In the genomic region with DNA sequence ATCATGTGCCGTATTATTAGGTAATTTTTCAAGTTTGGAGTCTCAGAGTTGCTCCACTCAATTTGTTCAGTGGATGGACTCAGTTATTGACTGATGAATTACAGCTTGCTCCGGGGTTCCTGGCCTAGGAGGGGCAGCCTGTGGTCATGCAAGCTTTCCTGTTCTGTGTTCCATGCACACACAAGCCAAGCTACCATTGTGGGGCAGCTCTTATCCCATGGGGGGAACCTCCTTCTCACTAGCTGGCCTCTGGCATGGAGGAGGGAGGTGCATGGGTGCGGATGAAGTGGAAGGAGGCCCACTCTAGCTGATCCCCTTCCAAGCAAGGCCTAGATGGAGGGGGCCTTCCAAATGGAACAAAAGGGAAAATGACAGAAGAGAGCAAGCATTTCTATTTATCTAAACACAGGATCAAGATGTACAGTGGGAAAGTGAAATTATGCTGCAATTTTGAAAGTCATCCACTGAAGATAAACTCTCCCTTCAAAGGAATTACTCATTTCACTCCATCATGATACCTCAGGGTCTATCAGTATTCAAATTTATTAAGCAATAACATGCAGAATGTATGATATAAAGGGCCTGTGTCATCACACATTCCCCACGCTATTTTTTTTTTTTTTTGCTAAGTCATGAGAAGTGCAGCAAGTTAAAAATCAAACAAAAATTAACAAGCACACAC, we compare ENCODE assay signal across 19 cellular contexts.
DNase-seq lines count a peak whose midpoint lies in the region; ATAC-seq, FAIRE-seq and TF ChIP-seq lines count a peak whose summit lies in the region.
"Had no signal": no experiment of that assay in that cellular context is flagged by ENCODE, and none has a peak within 500 bp of the region (broad histone marks: within the 10 kb centered on the region; RNA-seq: fewer than 3 reads in every experiment).

No MANE protein-coding gene starts in this region.

- DNase-seq in NCI-H69 (lab: John Stamatoyannopoulos, UW) (peak; percentile 55), osteoblast (ENCODE audit: insufficient read length, low spot score, missing footprints) (peak; percentile 77), mesendoderm (no peak), urothelium cell line (ENCODE audit: low spot score) (no peak)
- DNase-seq: activated CD4-positive, alpha-beta memory T cell treated with anti-CD3 and anti-CD28 coated beads for 36 hours; activated naive CD8-positive, alpha-beta T cell treated with anti-CD3 and anti-CD28 coated beads, Interleukin-2, amount 10 ng/mL, durations not matched to agents 7 days and 5 days; activated T-cell treated with anti-CD3 and anti-CD28 coated beads, Interleukin-2, amount 50 U/mL, for 1 hour; central memory CD4-positive, alpha-beta T cell; DND-41; effector CD4-positive, alpha-beta T cell; hippocampal formation; stimulated activated naive CD4-positive, alpha-beta T cell treated with Interleukin-2 at 50 U/mL for 16 hours; T-helper 17 cell had no signal

- no peak overlapping the region for H3K4me2 ChIP-seq in osteoblast (ENCODE audit: insufficient read depth, low read length)
- H3K4me2 ChIP-seq in mesendoderm (ENCODE audit: low read length), result no peak overlapping the region
- H3K4me2 ChIP-seq: GM23338 had no signal

- H2BK120ac ChIP-seq in mesendoderm (ENCODE audit: low read depth, low read length), result no peak overlapping the region

- no peak overlapping the region for H4K8ac ChIP-seq in mesendoderm (ENCODE audit: low read depth, low read length)

- no peaks in the 10 kb centered on the region for H3K9me3 ChIP-seq in esophagus (ENCODE audit: control insufficient read depth in 2 of 2, insufficient read depth in 1 of 2, low read depth in 1 of 2, low read length in 1 of 2)
- H3K9me3 ChIP-seq in osteoblast (ENCODE audit: low read depth, low read length), result no peaks in the 10 kb centered on the region
- H3K9me3 ChIP-seq: uterus had no signal

- H3K56ac ChIP-seq in mesendoderm (ENCODE audit: low read length), result no peak overlapping the region

- H3K36me3 ChIP-seq in esophagus (ENCODE audit: control insufficient read depth in 2 of 2, insufficient read depth in 2 of 2, low read length in 1 of 2), result no peaks in the 10 kb centered on the region
- H3K36me3 ChIP-seq in osteoblast (ENCODE audit: insufficient read depth, low read length), result no peaks in the 10 kb centered on the region
- no peaks in the 10 kb centered on the region for H3K36me3 ChIP-seq in mesendoderm (ENCODE audit: control insufficient read depth, insufficient read depth, low read length)
- H3K36me3 ChIP-seq: uterus had no signal

- no peaks in the 10 kb centered on the region for H3K27me3 ChIP-seq in esophagus (ENCODE audit: control insufficient read depth in 1 of 2, insufficient read depth in 2 of 2, low read length in 2 of 2)
- peaks cover 40% of the 10 kb centered on the region for H3K27me3 ChIP-seq in osteoblast (ENCODE audit: insufficient read depth, low read length)
- H3K27me3 ChIP-seq in mesendoderm (ENCODE audit: insufficient read depth, low read length, poor library complexity), result peaks cover 21% of the 10 kb centered on the region
- H3K27me3 ChIP-seq: uterus had no signal

- no peaks in the 10 kb centered on the region for H4K20me1 ChIP-seq in osteoblast (ENCODE audit: insufficient read depth, low read length)

- H3K4me1 ChIP-seq in esophagus (ENCODE audit: control insufficient read depth in 2 of 2, insufficient read depth in 2 of 2, low read length in 1 of 2), result peaks cover 2 to 7% of the 10 kb centered on the region in 2 donors
- H3K4me1 ChIP-seq in osteoblast (ENCODE audit: insufficient read depth, low read length), result no peaks in the 10 kb centered on the region
- H3K4me1 ChIP-seq in mesendoderm (ENCODE audit: control insufficient read depth, low read depth, low read length), result no peaks in the 10 kb centered on the region
- H3K4me1 ChIP-seq: uterus had no signal

- H2BK5ac ChIP-seq in mesendoderm (ENCODE audit: low read length), result no peak overlapping the region

- TF ChIP-seq CTCF in 22Rv1 (IDR thresholded peaks at IDR 0.05) (no peak), osteoblast (IDR thresholded peaks at IDR 0.05; ENCODE audit: extremely low read depth, low read depth, low read length) (no peak)

- FAIRE-seq in urothelium cell line (lab: Jason Lieb, UNC), result no peak

- no peak overlapping the region for H2BK15ac ChIP-seq in mesendoderm (replicated peaks; ENCODE audit: low read depth)

- no peak overlapping the region for H3K4ac ChIP-seq in mesendoderm (ENCODE audit: low read depth, low read length)

- WGBS in esophagus, 2 donors, result 31 to 43% methylated on average over 4 of the region's 4 CpGs
- WGBS in mesendoderm (ENCODE audit: extremely low coverage, insufficient coverage, low lambda C conversion rate), result no CpG with 5 or more reads among the region's 4 CpGs

- H3K79me2 ChIP-seq in osteoblast (ENCODE audit: insufficient read depth, low read length), result no peaks in the 10 kb centered on the region
- H3K79me2 ChIP-seq in mesendoderm (ENCODE audit: control insufficient read depth, insufficient read depth, low read length), result no peaks in the 10 kb centered on the region

- H4K5ac ChIP-seq in mesendoderm (ENCODE audit: low read length), result no peak overlapping the region

- H3K79me1 ChIP-seq in mesendoderm (ENCODE audit: low read length), result no peaks in the 10 kb centered on the region

- H3K23ac ChIP-seq in mesendoderm (ENCODE audit: low read length), result no peak overlapping the region

- ATAC-seq in HG02885 (IDR thresholded peaks at IDR 0.05; ENCODE audit: poor library complexity, unreplicated experiment) (no peak), GM18498 (IDR thresholded peaks at IDR 0.05; ENCODE audit: unreplicated experiment) (no peak)
- ATAC-seq: T-helper 17 cell had no signal

- H3K4me3 ChIP-seq in esophagus (ENCODE audit: low read depth in 1 of 2, low read length in 2 of 2) (no peak overlapping the region), osteoblast (ENCODE audit: insufficient read depth, low read length) (no peak overlapping the region), mesendoderm (ENCODE audit: low read length) (no peak overlapping the region)
- H3K4me3 ChIP-seq: GM23338, uterus had no signal

- H2AFZ ChIP-seq in osteoblast (ENCODE audit: low read length), result no peak overlapping the region
- H2AFZ ChIP-seq: GM23338 had no signal

- peak overlapping the region; percentile 42 for H3K27ac ChIP-seq in 22Rv1
- peak overlapping the region; percentile 63 to 91 for H3K27ac ChIP-seq in esophagus (ENCODE audit: low read depth in 2 of 2, low read length in 1 of 2)
- H3K27ac ChIP-seq in osteoblast (ENCODE audit: low read depth, low read length), result no peak overlapping the region
- no peak overlapping the region for H3K27ac ChIP-seq in mesendoderm (ENCODE audit: low read depth, low read length)

- H3K9ac ChIP-seq in mesendoderm (ENCODE audit: low read length), result no peak overlapping the region

- H3K18ac ChIP-seq in mesendoderm (ENCODE audit: low read length), result no peak overlapping the region

- no peak overlapping the region for H2AK5ac ChIP-seq in mesendoderm (ENCODE audit: low read length)

Comparison
In these comparisons a context has a peak if more than half of its experiments do, and no peak if none do; other contexts are left out.
1. H3K27ac ChIP-seq: peak in 22Rv1 (single experiment) and esophagus (2 of 2); none in osteoblast (single experiment) and mesendoderm (single experiment).
2. DNase-seq: peak in NCI-H69 (single experiment) and osteoblast (single experiment); none in mesendoderm (single experiment) and urothelium cell line (single experiment).